13 cellular contexts compared by ENCODE assay signal in the genomic region with DNA sequence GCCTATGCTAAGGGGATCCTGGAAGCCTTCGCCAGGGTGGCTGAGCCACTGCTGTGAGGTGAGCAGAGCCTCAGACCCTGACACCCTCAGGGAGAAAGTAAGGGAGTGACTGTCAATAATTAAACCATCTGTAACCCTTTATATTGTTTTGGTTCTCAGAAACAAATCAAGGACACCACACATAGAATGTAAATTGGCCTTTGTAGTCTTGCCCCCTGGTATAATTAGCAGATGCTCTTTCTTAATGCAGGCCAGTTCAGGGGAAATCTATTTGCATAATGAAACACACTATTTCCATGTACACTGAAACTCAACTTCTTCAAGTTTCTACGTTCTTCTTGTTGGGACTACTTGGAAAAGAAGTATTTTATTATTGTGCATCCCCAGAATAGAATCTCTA.
A peak's percentile ranks its signal among the peaks of the same experiment; 100 is the strongest.
DNase-seq lines count a peak whose midpoint lies in the region; ATAC-seq and TF ChIP-seq lines count a peak whose summit lies in the region.
"Had no signal": no experiment of that assay in that cellular context is flagged by ENCODE, and none has a peak within 500 bp of the region (broad histone marks: within the 10 kb centered on the region; RNA-seq: fewer than 3 reads in every experiment).

No MANE protein-coding gene starts in this region.

- H3K4me1 Mint-ChIP-seq in glutamatergic neuron (ENCODE audit: low read depth, unreplicated experiment): peaks cover 12% of the 10 kb centered on the region

- H3K9me3 Mint-ChIP-seq in glutamatergic neuron (ENCODE audit: unreplicated experiment): peaks cover 1% of the 10 kb centered on the region

- no peak for TF ChIP-seq CTCF in glutamatergic neuron (IDR thresholded peaks at IDR 0.05; ENCODE audit: partially characterized antibody, unreplicated experiment)

- no peaks in the 10 kb centered on the region for H3K36me3 Mint-ChIP-seq in glutamatergic neuron (ENCODE audit: unreplicated experiment)

- ATAC-seq in GM19025 (IDR thresholded peaks at IDR 0.05; ENCODE audit: low read depth, unreplicated experiment) (peak; percentile 90), GM21717 (IDR thresholded peaks at IDR 0.05; ENCODE audit: unreplicated experiment) (peak; percentile 76), HG03095 (IDR thresholded peaks at IDR 0.05; ENCODE audit: unreplicated experiment) (peak; percentile 73), sciatic nerve (no peak)
- ATAC-seq: activated CD4-positive, CD25-positive, alpha-beta regulatory T cell treated with anti-CD3 and anti-CD28 coated beads, Interleukin-2, amount 50 U/mL, for 24 hours; HepG2 had no signal

- DNase-seq in glutamatergic neuron (no peak), sciatic nerve (ENCODE audit: low spot score) (no peak), GM19240 (ENCODE audit: insufficient read length, low spot score) (no peak), NCI-H1105 (lab: John Stamatoyannopoulos, UW) (no peak)
- no peak for DNase-seq in activated T-cell treated with anti-CD3 and anti-CD28 coated beads, Interleukin-2, amount 50 U/mL, for 48 hours
- DNase-seq: NCI-H1417 treated with DMSO at 0.1 percent for 48 hours; SK-N-SH; stimulated activated CD4-positive, alpha-beta T cell treated with anti-CD3 and anti-CD28 coated beads, Interleukin-12 subunit alpha, Interleukin-12 subunit beta, amount 100 ng/mL, for 4 hours had no signal

- H3K27ac Mint-ChIP-seq in glutamatergic neuron (ENCODE audit: unreplicated experiment): peak overlapping the region; percentile 69

- no peaks in the 10 kb centered on the region for H3K27me3 Mint-ChIP-seq in glutamatergic neuron (ENCODE audit: unreplicated experiment)

- intact Hi-C loops in sciatic nerve (cut with DNase I): no loop called here

- no peak overlapping the region for H3K4me3 Mint-ChIP-seq in glutamatergic neuron (ENCODE audit: unreplicated experiment)
